Comparison of ENCODE assay signal across 8 cellular contexts in genomic region chr3:44476963-44477311, GRCh38. TPM values are rescaled to one million over a fixed set of nuclear protein-coding genes. Genes with fewer than 3 reads are reported as not detected.
DNase-seq lines count a peak whose midpoint lies in the region; ATAC-seq, FAIRE-seq and TF ChIP-seq lines count a peak whose summit lies in the region.

No MANE protein-coding gene starts in this region.

- FAIRE-seq in A549 (lab: Jason Lieb, UNC) = no peak

- POLR2A ChIA-PET in A549 (lab: Yijun Ruan, JAX) = interaction anchor here (2.1 kb wide), 1 partner anchor 34 kb away, joined by 18 read pairs; no protein-coding TSS in a partner anchor

- no peak for TF ChIP-seq POLR2A in A549 (IDR thresholded peaks at IDR 0.05; ENCODE audit: low read length)

- TF ChIP-seq CTCF in A549 (IDR thresholded peaks at IDR 0.05) (no peak), cardiac fibroblast (IDR thresholded peaks at IDR 0.05; ENCODE audit: low read depth, low read length) (no peak)

- H3K27ac ChIP-seq in A549 (peak overlapping the region; percentile 92 to 97), HUES6 (ENCODE audit: low read depth, low read length) (no peak overlapping the region)

- H3K4me1 ChIP-seq in A549 (peaks cover 9% of the 10 kb centered on the region; the same call in 1 of the 3 replicates), HUES6 (ENCODE audit: control insufficient read depth, insufficient read depth, low read length) (peaks cover 11% of the 10 kb centered on the region), mucosa of stomach (ENCODE audit: control insufficient read depth, insufficient read depth, low read length) (peaks cover 10% of the 10 kb centered on the region)

- DNase-seq in A549 (ENCODE audit: low read depth in 1 of 2, low spot score in 1 of 2) = no peak
- no peak for DNase-seq in cardiac fibroblast (ENCODE audit: low read depth in 2 of 2)
- no peak for DNase-seq in activated CD4-positive, CD25-positive, alpha-beta regulatory T cell treated with anti-CD3 and anti-CD28 coated beads, Interleukin-2, amount 50 U/mL, for 72 hours
- DNase-seq in OCI-M1 (lab: John Stamatoyannopoulos, UW) = no peak
- no peak for DNase-seq in D341Med (ENCODE audit: low spot score)

- 2% methylated on average over 5 of the region's 5 CpGs for WGBS in A549 (ENCODE audit: missing lambda C conversion rate)

- H3K9me3 ChIP-seq in A549 (no peaks in the 10 kb centered on the region), HUES6 (ENCODE audit: control insufficient read depth, insufficient read depth, low read depth, low read length) (no peaks in the 10 kb centered on the region), mucosa of stomach (ENCODE audit: control insufficient read depth, low read length) (no peaks in the 10 kb centered on the region)

- no peak for TF ChIP-seq EP300 in A549 (IDR thresholded peaks at IDR 0.05)

- H3K27me3 ChIP-seq in HUES6 (ENCODE audit: control insufficient read depth, insufficient read depth, low read length) (no peaks in the 10 kb centered on the region), mucosa of stomach (ENCODE audit: control insufficient read depth, insufficient read depth, low read length) (no peaks in the 10 kb centered on the region)

- ATAC-seq in A549 (no peak), HG02870 (IDR thresholded peaks at IDR 0.05; ENCODE audit: unreplicated experiment) (no peak)

- peak overlapping the region; percentile 96 for H3K4me2 ChIP-seq in A549

- H3K36me3 ChIP-seq in HUES6 (ENCODE audit: control insufficient read depth, insufficient read depth, low read length) = no peaks in the 10 kb centered on the region
- no peaks in the 10 kb centered on the region for H3K36me3 ChIP-seq in mucosa of stomach (ENCODE audit: control insufficient read depth, insufficient read depth, low read length)

- CTCF ChIA-PET in A549 (lab: Yijun Ruan, JAX) = no interaction called here

- no peak for TF ChIP-seq RAD21 in A549 (conservative IDR thresholded peaks at IDR 0.05 in 1 of 2, IDR thresholded peaks at IDR 0.05 in 1 of 2)

- H3K4me3 ChIP-seq in A549 (peak overlapping the region; percentile 70), HUES6 (ENCODE audit: low read depth, low read length) (peak overlapping the region; percentile 81), cardiac fibroblast (replicated peaks in 1 of 2; ENCODE audit: low read depth in 2 of 2, low read length in 2 of 2) (peak overlapping the region; percentile 53 to 68), mucosa of stomach (ENCODE audit: low read length) (peak overlapping the region; percentile 43)

- H3K9ac ChIP-seq in HUES6 (ENCODE audit: low read length) = peak overlapping the region; percentile 27
- H3K9ac ChIP-seq in mucosa of stomach (ENCODE audit: low read length) = peak overlapping the region; percentile 77

TF ChIP-seq in A549, 52 proteins besides CTCF, POLR2A, EP300 and RAD21:
- no peak for TF ChIP-seq PHF8 (IDR thresholded peaks at IDR 0.05; ENCODE audit: borderline replicate concordance, low read depth)
- TF ChIP-seq E2F6 (IDR thresholded peaks at IDR 0.05; ENCODE audit: borderline replicate concordance, low read depth) = no peak
- no peak for TF ChIP-seq RARB (CRISPR knock-in tag; IDR thresholded peaks at IDR 0.05)
- TF ChIP-seq HEYL (CRISPR knock-in tag; IDR thresholded peaks at IDR 0.05) = no peak
- no peak for TF ChIP-seq BHLHE40 (IDR thresholded peaks at IDR 0.05; ENCODE audit: low read depth, low read length)
- no peak for TF ChIP-seq CHD2 (IDR thresholded peaks at IDR 0.05; ENCODE audit: low read length, partially characterized antibody)
- no peak for TF ChIP-seq NFE2L2 (conservative IDR thresholded peaks at IDR 0.05; ENCODE audit: low read length)
- no peak for TF ChIP-seq NPAS2 (CRISPR knock-in tag; IDR thresholded peaks at IDR 0.05; ENCODE audit: borderline replicate concordance)
- no peak for TF ChIP-seq RFX5 (IDR thresholded peaks at IDR 0.05)
- no peak for TF ChIP-seq MYC (IDR thresholded peaks at IDR 0.05; ENCODE audit: borderline replicate concordance, low read length)
- TF ChIP-seq TP53 (CRISPR knock-in tag; IDR thresholded peaks at IDR 0.05) = no peak
- no peak for TF ChIP-seq ZNF302 (CRISPR knock-in tag; IDR thresholded peaks at IDR 0.05)
- no peak for TF ChIP-seq MAFK (IDR thresholded peaks at IDR 0.05; ENCODE audit: partially characterized antibody)
- TF ChIP-seq KDM1A (IDR thresholded peaks at IDR 0.05; ENCODE audit: low read depth) = no peak
- no peak for TF ChIP-seq KDM5A (IDR thresholded peaks at IDR 0.05)
- no peak for TF ChIP-seq ZSCAN20 (CRISPR knock-in tag; IDR thresholded peaks at IDR 0.05)
- TF ChIP-seq RNF2 (IDR thresholded peaks at IDR 0.05; ENCODE audit: borderline replicate concordance, low read depth) = no peak
- TF ChIP-seq EHMT2 (IDR thresholded peaks at IDR 0.05; ENCODE audit: low read depth) = no peak

RNA-seq across cellular contexts. Expression of gene ZNF445, which starts 0.5 kb away (rescaled TPM):
- 3.4 and 4.8 TPM in 2 replicates for polyA plus RNA-seq in A549 (2011; rRNA removed)
- 0.93 and 1.3 TPM in 2 replicates for polyA plus RNA-seq in A549 (2012; cell fraction: cytosol; rRNA removed)
- 2.7 and 3.7 TPM in 2 replicates for polyA plus RNA-seq in A549 (2012; cell fraction: nucleus; rRNA removed)
- polyA plus RNA-seq in A549 (2017; fragmentation: RNase III; extraction: RNeasy Plus Mini Kit Qiagen cat#74134 plus additional on column Dnase treatment) = 4.0 to 4.2 TPM (median 4.0 TPM) in 3 replicates
- 6.9 and 10.5 TPM in 2 replicates for polyA minus RNA-seq in A549 (2011; rRNA and poly(A)+ RNA removed)
